ENCODE assay signal across 8 cellular contexts in the genomic region with DNA sequence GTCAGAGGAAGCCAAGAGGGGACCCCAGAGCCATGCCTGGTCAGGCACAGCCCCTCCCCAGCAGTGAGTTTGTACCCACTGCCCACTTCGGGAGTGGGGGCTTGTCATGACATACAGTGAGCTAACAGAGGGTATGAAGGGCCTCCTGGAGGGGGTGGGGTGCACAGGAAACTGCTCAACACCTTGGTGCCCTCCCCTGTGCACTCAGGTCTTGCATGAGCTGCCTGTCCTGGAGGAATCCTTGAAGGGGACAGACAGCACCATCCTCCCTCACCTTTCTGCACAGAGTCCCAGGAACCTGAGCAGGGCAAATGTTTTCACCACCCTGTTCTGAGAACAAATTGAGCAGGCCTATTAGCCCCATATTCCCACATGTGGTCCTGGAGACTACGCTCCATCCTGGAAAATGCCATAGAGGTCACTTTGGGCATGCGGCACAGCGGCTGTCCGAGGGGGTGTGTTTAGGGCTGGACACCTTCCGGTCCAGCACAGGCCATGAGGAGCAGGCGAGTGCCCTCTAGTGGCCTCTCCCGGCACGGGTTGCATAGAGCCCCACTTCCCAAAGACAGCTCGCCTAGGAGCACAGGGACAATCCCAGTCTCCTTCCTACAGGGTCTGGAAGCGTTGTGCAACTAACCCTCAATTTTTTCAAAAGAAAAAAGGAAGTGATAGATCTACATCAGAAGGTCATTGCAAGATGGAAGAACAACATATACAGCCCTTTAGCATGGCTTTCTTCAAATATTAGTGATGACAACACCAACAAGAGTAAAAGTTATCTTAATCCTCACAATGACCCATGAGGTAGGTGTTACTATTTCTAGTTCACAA. TPM values are rescaled to one million over a fixed set of nuclear protein-coding genes. Genes with fewer than 3 reads are reported as not detected.
A peak's percentile ranks its signal among the peaks of the same experiment; 100 is the strongest.
DNase-seq lines count a peak whose midpoint lies in the region; ATAC-seq, FAIRE-seq and TF ChIP-seq lines count a peak whose summit lies in the region.

No MANE protein-coding gene starts in this region.

- H3K36me3 ChIP-seq in GM23338 (ENCODE audit: insufficient read depth) (no peaks in the 10 kb centered on the region), NT2/D1 (ENCODE audit: insufficient read depth, insufficient read length, low read length) (no peaks in the 10 kb centered on the region), keratinocyte (ENCODE audit: control insufficient read depth in 2 of 2, extremely low read depth in 1 of 2, insufficient read depth in 2 of 2, low read length in 2 of 2) (peaks cover 0 to 2% of the 10 kb centered on the region in 2 experiments)

- H3K27me3 Mint-ChIP-seq in GM23338 (ENCODE audit: insufficient read depth, low read depth, poor library complexity) (peaks cover 4% of the 10 kb centered on the region), MCF 10A (ENCODE audit: insufficient read depth, unreplicated experiment) (no peaks in the 10 kb centered on the region)

- POLR2A ChIA-PET in MCF 10A (lab: Yijun Ruan, JAX), result interaction anchor here (0.7 to 1.2 kb wide), 3 partner anchors 8 to 576 kb away, joined by 3 to 5 read pairs (median 3); no protein-coding TSS in a partner anchor

- ATAC-seq in GM23338, result peak; percentile 97

- peak; percentile 82 for DNase-seq in COLO829 (ENCODE audit: low spot score)
- DNase-seq in GM23338 (ENCODE audit: low spot score), result peak; percentile 93
- DNase-seq in NT2/D1 (ENCODE audit: low read depth, low spot score), result peak; percentile 77
- peak; percentile 86 for DNase-seq in MCF 10A (ENCODE audit: unreplicated experiment)
- no peak for DNase-seq in keratinocyte (ENCODE audit: low read depth, low spot score)
- DNase-seq in stimulated activated CD4-positive, alpha-beta T cell treated with anti-CD3 and anti-CD28 coated beads, Interleukin-4, amount 100 ng/mL, for 24 hours, result peak; percentile 48
- DNase-seq in GDM1 (lab: John Stamatoyannopoulos, UW), result no peak
- DNase-seq in NCI-H2171 (lab: John Stamatoyannopoulos, UW), result no peak

- no TSS peak for BruUV-seq in MCF 10A (replicated peaks; lab: Mats Ljungman, UMichigan)

- no peak overlapping the region for H3K27ac Mint-ChIP-seq in GM23338
- H3K27ac Mint-ChIP-seq in MCF 10A (ENCODE audit: low read depth, unreplicated experiment), result no peak overlapping the region

- H3K27ac ChIP-seq in GM23338 (ENCODE audit: low read depth) (no peak overlapping the region), keratinocyte (ENCODE audit: control insufficient read depth, insufficient read depth, low read length) (no peak overlapping the region)

- H3K4me1 ChIP-seq in GM23338 (ENCODE audit: insufficient read depth) (peaks cover 3% of the 10 kb centered on the region; the same call in 1 of the 2 replicates), NT2/D1 (ENCODE audit: insufficient read depth, insufficient read length) (peaks cover 14% of the 10 kb centered on the region), keratinocyte (ENCODE audit: control insufficient read depth, extremely low read depth, insufficient read depth, low read length) (peaks cover 13% of the 10 kb centered on the region)

- 0 out of 2 replicates have a peak, but pooled peaks cover 4% of the 10 kb centered on the region for H3F3A ChIP-seq in GM23338 (replicated peaks; ENCODE audit: low read depth)

- H3K4me1 Mint-ChIP-seq in GM23338 (peaks cover 14% of the 10 kb centered on the region), MCF 10A (ENCODE audit: insufficient read depth, unreplicated experiment) (peaks cover 8% of the 10 kb centered on the region)

- peak overlapping the region; percentile 42; the same call in 1 of the 2 replicates for H3K4me2 ChIP-seq in GM23338
- no peak overlapping the region for H3K4me2 ChIP-seq in keratinocyte (ENCODE audit: control insufficient read depth, extremely low read depth, insufficient read depth, low read depth, low read length)

- intact Hi-C loops in MCF 10A (cut with micrococcal nuclease), result no loop called here

- no peak overlapping the region for H3K4me3 ChIP-seq in GM23338
- H3K4me3 ChIP-seq in NT2/D1 (ENCODE audit: insufficient read length, low read depth), result no peak overlapping the region
- H3K4me3 ChIP-seq in keratinocyte (ENCODE audit: control insufficient read depth in 2 of 3, extremely low read depth in 1 of 3, insufficient read depth in 2 of 3, low read depth in 1 of 3, low read length in 3 of 3), result no peak overlapping the region

- peak; percentile 89 to 98 for TF ChIP-seq CTCF in GM23338 (conservative IDR thresholded peaks at IDR 0.05; ENCODE audit: low read depth in 2 of 2)
- TF ChIP-seq CTCF in MCF 10A (IDR thresholded peaks at IDR 0.05; ENCODE audit: unreplicated experiment), result peak; percentile 80
- peak; percentile 93 to 94 (median 94) for TF ChIP-seq CTCF in keratinocyte (optimal IDR thresholded peaks at IDR 0.05 in 1 of 3, IDR thresholded peaks at IDR 0.05 in 1 of 3, conservative IDR thresholded peaks at IDR 0.05 in 1 of 3; ENCODE audit: extremely low read depth in 1 of 3, insufficient read depth in 2 of 3, low read length in 3 of 3)

- H3K36me3 Mint-ChIP-seq in GM23338 (ENCODE audit: low read depth) (no peaks in the 10 kb centered on the region), MCF 10A (ENCODE audit: insufficient read depth, unreplicated experiment) (no peaks in the 10 kb centered on the region)

- CTCF ChIA-PET in MCF 10A (lab: Yijun Ruan, JAX), result interaction anchor here (0.6 to 4.2 kb wide), 28 partner anchors 8 to 1398 kb away, joined by 3 to 27 read pairs (median 4); no protein-coding TSS in a partner anchor

- no peaks in the 10 kb centered on the region for H3K9me1 ChIP-seq in keratinocyte (ENCODE audit: control insufficient read depth, extremely low read depth, insufficient read depth, low read length)

- no peaks in the 10 kb centered on the region for H3K27me3 ChIP-seq in GM23338 (ENCODE audit: insufficient read depth)
- no peaks in the 10 kb centered on the region for H3K27me3 ChIP-seq in NT2/D1 (ENCODE audit: insufficient read depth, insufficient read length)
- no peaks in the 10 kb centered on the region for H3K27me3 ChIP-seq in keratinocyte (ENCODE audit: control insufficient read depth, extremely low read depth, insufficient read depth, low read length)

- H3K9me2 ChIP-seq in GM23338 (ENCODE audit: insufficient read depth), result no peaks in the 10 kb centered on the region

- H4K20me1 ChIP-seq in GM23338 (replicated peaks; ENCODE audit: insufficient read depth), result no peaks in the 10 kb centered on the region
- H4K20me1 ChIP-seq in keratinocyte (ENCODE audit: control insufficient read depth, extremely low read depth, insufficient read depth, low read length), result no peaks in the 10 kb centered on the region

- dilution Hi-C loops in keratinocyte (cut with MboI; ENCODE audit: extremely low pct_ligation_motif_present, low sequenced_read_pairs), result no loop called here

- no peak overlapping the region for H3K9ac ChIP-seq in NT2/D1 (ENCODE audit: insufficient read length, low read depth)
- H3K9ac ChIP-seq in keratinocyte (ENCODE audit: control insufficient read depth, extremely low read depth, insufficient read depth, low read length), result no peak overlapping the region

- H3K9me3 ChIP-seq in NT2/D1 (ENCODE audit: insufficient read depth, low read length) (no peaks in the 10 kb centered on the region), keratinocyte (ENCODE audit: control insufficient read depth, low read depth, low read length) (no peaks in the 10 kb centered on the region)

- peak overlapping the region; percentile 98 for H2AFZ ChIP-seq in GM23338
- H2AFZ ChIP-seq in keratinocyte (ENCODE audit: control insufficient read depth, low read length), result no peak overlapping the region

- H3K9me3 Mint-ChIP-seq in GM23338 (no peaks in the 10 kb centered on the region), MCF 10A (ENCODE audit: unreplicated experiment) (no peaks in the 10 kb centered on the region)

- H3K79me2 ChIP-seq in GM23338 (replicated peaks; ENCODE audit: insufficient read depth) (no peaks in the 10 kb centered on the region), keratinocyte (ENCODE audit: control insufficient read depth, insufficient read depth, low read length) (no peaks in the 10 kb centered on the region)

- no peak for FAIRE-seq in keratinocyte (lab: Jason Lieb, UNC)

- H3K4me3 Mint-ChIP-seq in GM23338, result no peak overlapping the region
- H3K4me3 Mint-ChIP-seq in MCF 10A (ENCODE audit: unreplicated experiment), result no peak overlapping the region

TF ChIP-seq in GM23338, 12 proteins besides CTCF, POLR2A, EP300 and RAD21 (continues in another document):
- TF ChIP-seq NANOG (IDR thresholded peaks at IDR 0.05; ENCODE audit: borderline replicate concordance), result no peak
- TF ChIP-seq EZH2 (IDR thresholded peaks at IDR 0.05; ENCODE audit: low read depth, unreplicated experiment), result no peak
- TF ChIP-seq ZNF114 (CRISPR knock-in tag; IDR thresholded peaks at IDR 0.05), result no peak
- peak; percentile 51; the same call in 1 of the 2 replicates for TF ChIP-seq CREB1 (CRISPR knock-in tag; IDR thresholded peaks at IDR 0.05; ENCODE audit: low read depth)
- TF ChIP-seq, protein P1, sequence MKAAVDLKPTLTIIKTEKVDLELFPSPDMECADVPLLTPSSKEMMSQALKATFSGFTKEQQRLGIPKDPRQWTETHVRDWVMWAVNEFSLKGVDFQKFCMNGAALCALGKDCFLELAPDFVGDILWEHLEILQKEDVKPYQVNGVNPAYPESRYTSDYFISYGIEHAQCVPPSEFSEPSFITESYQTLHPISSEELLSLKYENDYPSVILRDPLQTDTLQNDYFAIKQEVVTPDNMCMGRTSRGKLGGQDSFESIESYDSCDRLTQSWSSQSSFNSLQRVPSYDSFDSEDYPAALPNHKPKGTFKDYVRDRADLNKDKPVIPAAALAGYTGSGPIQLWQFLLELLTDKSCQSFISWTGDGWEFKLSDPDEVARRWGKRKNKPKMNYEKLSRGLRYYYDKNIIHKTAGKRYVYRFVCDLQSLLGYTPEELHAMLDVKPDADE (IDR thresholded peaks at IDR 0.05), result peak; percentile 56; the same call in 1 of the 2 replicates
- TF ChIP-seq JUNB (IDR thresholded peaks at IDR 0.05; ENCODE audit: unreplicated experiment), result no peak
- no peak for TF ChIP-seq STAT1 (IDR thresholded peaks at IDR 0.05; ENCODE audit: unreplicated experiment)
- no peak for TF ChIP-seq EZH2phosphoT487 (IDR thresholded peaks at IDR 0.05; ENCODE audit: unreplicated experiment)

RNA-seq across cellular contexts. Expression of a gene that starts 31.9 kb away (rescaled TPM):
- total RNA-seq in GM23338 (2014; rRNA removed; shearing (Covaris generic)), result 108 and 148 TPM in 2 replicates
- polyA plus RNA-seq in GM23338 (2016; fragmentation: Nextera tagmentation; extraction: Ambion mirVana), result 359 and 382 TPM in 2 replicates
- total RNA-seq in MCF 10A (2022), result 376 and 426 TPM in 2 replicates
- 66.9 to 142 TPM (median 85.2 TPM) in 3 replicates for polyA plus RNA-seq in keratinocyte
- 58.4 TPM for polyA plus RNA-seq in keratinocyte (2011; ENCODE audit: low read depth)
- 118 and 212 TPM in 2 replicates for polyA plus RNA-seq in keratinocyte (2011; cell fraction: cytosol; rRNA removed)
- 311 and 342 TPM in 2 replicates for polyA plus RNA-seq in keratinocyte (2011; cell fraction: nucleus; rRNA removed)
- polyA plus RNA-seq in keratinocyte (2012; ENCODE audit: low replicate concordance), result 176 and 280 TPM in 2 replicates
- 45.4 to 273 TPM (median 50.6 TPM) in 3 replicates for polyA minus RNA-seq in keratinocyte
- 802 TPM for polyA minus RNA-seq in keratinocyte (2011; cell fraction: cytosol; rRNA and poly(A)+ RNA removed)
- 213 and 226 TPM in 2 replicates for polyA minus RNA-seq in keratinocyte (2011; cell fraction: nucleus; rRNA and poly(A)+ RNA removed)

Comparison
In these comparisons a context has a peak if more than half of its experiments do, and no peak if none do; other contexts are left out.
1. DNase-seq: peak in COLO829 (single experiment), GM23338 (single experiment), NT2/D1 (single experiment), MCF 10A (single experiment) and stimulated activated CD4-positive, alpha-beta T cell treated with anti-CD3 and anti-CD28 coated beads, Interleukin-4, amount 100 ng/mL, for 24 hours (single experiment); none in keratinocyte (single experiment), GDM1 (single experiment) and NCI-H2171 (single experiment).
2. Peak in every context shown above with its lines, with median percentiles within 50 percentile points of each other: CTCF ChIP-seq.